In genomic region chr1:63671514-63671913, GRCh38 we compare ENCODE assay signal across 25 cellular contexts.
DNase-seq lines count a peak whose midpoint lies in the region; ATAC-seq and TF ChIP-seq lines count a peak whose summit lies in the region.
"Had no signal": no experiment of that assay in that cellular context is flagged by ENCODE, and none has a peak within 500 bp of the region (broad histone marks: within the 10 kb centered on the region; RNA-seq: fewer than 3 reads in every experiment).

No MANE protein-coding gene starts in this region.

- no peak overlapping the region for H3K4me2 ChIP-seq in HCT116 (ENCODE audit: low read length)
- H3K4me2 ChIP-seq: A549 had no signal

- 98 to 100% (median 100%) methylated on average over 1 of the region's 1 CpG for WGBS in ovary, 3 donors

- H3K4me1 Mint-ChIP-seq in WTC11 (peaks cover 21% of the 10 kb centered on the region), mesothelial cell of epicardium (peaks cover 35% of the 10 kb centered on the region)

- H3K27ac Mint-ChIP-seq in WTC11 (peak overlapping the region; percentile 13; the same call in 1 of the 2 replicates), mesothelial cell of epicardium (peak overlapping the region; percentile 51)
- H3K27ac Mint-ChIP-seq: CD8-positive, alpha-beta T cell had no signal

- TF ChIP-seq CTCF in HCT116 (IDR thresholded peaks at IDR 0.05 in 2 of 3, conservative IDR thresholded peaks at IDR 0.05 in 1 of 3; ENCODE audit: borderline replicate concordance in 1 of 3, insufficient read depth in 1 of 3, low read depth in 2 of 3, low read length in 2 of 3) (no peak), WTC11 (IDR thresholded peaks at IDR 0.05) (no peak), mesothelial cell of epicardium (IDR thresholded peaks at IDR 0.05; ENCODE audit: unreplicated experiment) (no peak), ovary (IDR thresholded peaks at IDR 0.05) (no peak)

- no peaks in the 10 kb centered on the region for H3K79me2 ChIP-seq in HCT116 (ENCODE audit: insufficient read depth, low read length)

- no peak for TF ChIP-seq RAD21 in HCT116 (IDR thresholded peaks at IDR 0.05; ENCODE audit: low read depth)

- CTCF ChIA-PET in HCT116 (lab: Charles Lee) (no interaction called here), WTC11 (lab: Charles Lee) (interaction anchor here (0.6 kb wide), 1 partner anchor 466 kb away, joined by 3 read pairs; no protein-coding TSS in a partner anchor)

- H3K4me1 ChIP-seq in HCT116 (ENCODE audit: control insufficient read depth in 1 of 2, insufficient read depth in 2 of 2, low read length in 2 of 2) (peaks cover 7 to 39% of the 10 kb centered on the region in 2 experiments; a peak in 3 of 4 replicates), ovary (ENCODE audit: insufficient read depth) (peaks cover 7% of the 10 kb centered on the region)

- H3K9me3 Mint-ChIP-seq in WTC11 (peaks cover under 1% of the 10 kb centered on the region; the same call in 1 of the 2 replicates), mesothelial cell of epicardium (peaks cover under 1% of the 10 kb centered on the region)
- H3K9me3 Mint-ChIP-seq: CD8-positive, alpha-beta T cell had no signal

- no peak for TF ChIP-seq EP300 in ovary (IDR thresholded peaks at IDR 0.05)

- no peak overlapping the region for H3K4me3 Mint-ChIP-seq in WTC11
- no peak overlapping the region for H3K4me3 Mint-ChIP-seq in mesothelial cell of epicardium
- H3K4me3 Mint-ChIP-seq: CD8-positive, alpha-beta T cell had no signal

- H3K36me3 Mint-ChIP-seq in WTC11, result no peaks in the 10 kb centered on the region
- H3K36me3 Mint-ChIP-seq in mesothelial cell of epicardium, result peaks cover under 1% of the 10 kb centered on the region
- H3K36me3 Mint-ChIP-seq: CD8-positive, alpha-beta T cell had no signal

- intact Hi-C loops in HCT116 (cut with micrococcal nuclease) (loop anchor here (5.0 kb wide), 1 partner anchor 466 kb away; no protein-coding TSS in a partner anchor), ovary (cut with DNase I) (loop anchor here in 3 of 4 donors (5.0 to 10.0 kb wide), 3 partner anchors 463 to 576 kb away; no protein-coding TSS in a partner anchor)

- BruUV-seq in HCT116 (replicated peaks; lab: Mats Ljungman, UMichigan), result no TSS peak

- H4K20me1 ChIP-seq in HCT116 (ENCODE audit: insufficient read depth), result no peaks in the 10 kb centered on the region

- H3K27me3 ChIP-seq in HCT116 (ENCODE audit: insufficient read depth, low read length), result no peaks in the 10 kb centered on the region
- H3K27me3 ChIP-seq in ovary, result no peaks in the 10 kb centered on the region
- H3K27me3 ChIP-seq: MG63 had no signal

- POLR2A ChIA-PET in HCT116 (lab: Charles Lee), result interaction anchor here (2.0 kb wide), 1 partner anchor 9 kb away, joined by 7 read pairs; no protein-coding TSS in a partner anchor
- POLR2A ChIA-PET in WTC11 (lab: Charles Lee), result interaction anchor here (0.6 kb wide), 1 partner anchor 24 kb away, joined by 3 read pairs; no protein-coding TSS in a partner anchor

- H2AFZ ChIP-seq in HCT116 (ENCODE audit: low read depth, low read length, poor library complexity, severe bottlenecking), result no peak overlapping the region

- H3K27me3 Mint-ChIP-seq in WTC11 (ENCODE audit: low read depth) (0 out of 2 replicates have a peak, but pooled peaks cover under 1% of the 10 kb centered on the region), mesothelial cell of epicardium (ENCODE audit: low read depth) (no peaks in the 10 kb centered on the region)

- H3K27ac ChIP-seq in HCT116 (ENCODE audit: low read depth, low read length) (no peak overlapping the region), ovary (no peak overlapping the region)
- H3K27ac ChIP-seq: A549, C4-2B, RWPE1 had no signal

- TF ChIP-seq POLR2A in HCT116 (IDR thresholded peaks at IDR 0.05; ENCODE audit: borderline replicate concordance, extremely low read depth, insufficient read depth, insufficient read length), result no peak
- TF ChIP-seq POLR2A in ovary (IDR thresholded peaks at IDR 0.05), result no peak

- ATAC-seq in HCT116 (peak; percentile 28; the same call in 1 of the 2 replicates), WTC11 (peak; percentile 22), GM21825 (IDR thresholded peaks at IDR 0.05; ENCODE audit: unreplicated experiment) (no peak)
- ATAC-seq: A549; CD8-positive, alpha-beta T cell had no signal

- H3K9me2 ChIP-seq in HCT116 (ENCODE audit: insufficient read depth), result no peaks in the 10 kb centered on the region

- H3K9me3 ChIP-seq in HCT116 (ENCODE audit: control insufficient read depth in 1 of 2, insufficient read depth in 1 of 2, low read depth in 1 of 2, low read length in 2 of 2) (no peaks in the 10 kb centered on the region), ovary (no peaks in the 10 kb centered on the region)
- H3K9me3 ChIP-seq: A549, Caco-2, MG63 had no signal

- H3K36me3 ChIP-seq in HCT116 (ENCODE audit: control insufficient read depth in 1 of 2, insufficient read depth in 2 of 2, low read length in 2 of 2), result no peaks in the 10 kb centered on the region
- H3K36me3 ChIP-seq in ovary, result no peaks in the 10 kb centered on the region
- H3K36me3 ChIP-seq: MG63 had no signal

- DNase-seq in Daoy (ENCODE audit: low read depth) (peak; percentile 19), HCT116 (ENCODE audit: low read depth, low spot score) (no peak), WTC11 (ENCODE audit: low spot score) (no peak), mesothelial cell of epicardium (ENCODE audit: low spot score in 2 of 2, unreplicated experiment in 2 of 2) (no peak), ovary (no peak), MV-4-11 (lab: John Stamatoyannopoulos, UW) (no peak)
- DNase-seq: CD8-positive, alpha-beta T cell; DMS153; DND-41; GOT3; HCEC 1CT; KG1; MG63; NCI-H2029; NCI-H446 treated with DMSO at 0.1 percent for 48 hours; NCI-H526; NCI-H82; NK-92 treated with Interleukin-12 subunit alpha and Interleukin-12 subunit beta, amount 100 ng/mL, for 24 hours; SHP77; T-helper 1 cell had no signal

- RAD21 ChIA-PET in HCT116 (lab: Charles Lee; ENCODE audit: low non-redundant PET in 1 of 2, low total read pairs in 2 of 2, uncharacterized antibody in 2 of 2, unreplicated experiment in 2 of 2), result no interaction called here

- H3K4me3 ChIP-seq in HCT116 (replicated peaks in 1 of 2; ENCODE audit: low read depth in 1 of 2, low read length in 2 of 2), result no peak overlapping the region
- H3K4me3 ChIP-seq in ovary, result no peak overlapping the region
- H3K4me3 ChIP-seq: A549, MG63 had no signal

- no peak overlapping the region for H3K9ac ChIP-seq in HCT116 (ENCODE audit: low read length)

TF ChIP-seq in HCT116, 20 proteins besides CTCF, POLR2A, EP300 and RAD21 (continues in another document):
- TF ChIP-seq POLR2AphosphoS5 (IDR thresholded peaks at IDR 0.05; ENCODE audit: low read depth, low read length) (no peak), EGR1 (IDR thresholded peaks at IDR 0.05; ENCODE audit: low read depth) (no peak), JUND (IDR thresholded peaks at IDR 0.05) (no peak), FOSL1 (IDR thresholded peaks at IDR 0.05; ENCODE audit: low read depth) (no peak), SRF (IDR thresholded peaks at IDR 0.05; ENCODE audit: low read depth) (no peak), SP1 (IDR thresholded peaks at IDR 0.05; ENCODE audit: low read depth) (no peak), CBX3 (IDR thresholded peaks at IDR 0.05; ENCODE audit: low read depth) (no peak), YY1 (IDR thresholded peaks at IDR 0.05; ENCODE audit: extremely low read depth, insufficient replicate concordance, low read depth, low read length) (no peak)
- TF ChIP-seq, protein P1, sequence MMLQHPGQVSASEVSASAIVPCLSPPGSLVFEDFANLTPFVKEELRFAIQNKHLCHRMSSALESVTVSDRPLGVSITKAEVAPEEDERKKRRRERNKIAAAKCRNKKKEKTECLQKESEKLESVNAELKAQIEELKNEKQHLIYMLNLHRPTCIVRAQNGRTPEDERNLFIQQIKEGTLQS (IDR thresholded peaks at IDR 0.05), result no peak

TF ChIP-seq in WTC11, 78 proteins besides CTCF, POLR2A, EP300 and RAD21:
- TF ChIP-seq ZNF512 (CRISPR knock-in tag; IDR thresholded peaks at IDR 0.05; ENCODE audit: borderline replicate concordance), result no peak
- no peak for TF ChIP-seq ZNF416 (CRISPR knock-in tag; IDR thresholded peaks at IDR 0.05)
- TF ChIP-seq OVOL2 (CRISPR knock-in tag; IDR thresholded peaks at IDR 0.05; ENCODE audit: borderline replicate concordance), result no peak
- TF ChIP-seq ZNF671 (CRISPR knock-in tag; IDR thresholded peaks at IDR 0.05), result no peak
- TF ChIP-seq SOX15 (CRISPR knock-in tag; IDR thresholded peaks at IDR 0.05), result no peak
- no peak for TF ChIP-seq ZNF281 (CRISPR knock-in tag; IDR thresholded peaks at IDR 0.05)
